ENCODE assay signal across 8 cellular contexts in the genomic region with DNA sequence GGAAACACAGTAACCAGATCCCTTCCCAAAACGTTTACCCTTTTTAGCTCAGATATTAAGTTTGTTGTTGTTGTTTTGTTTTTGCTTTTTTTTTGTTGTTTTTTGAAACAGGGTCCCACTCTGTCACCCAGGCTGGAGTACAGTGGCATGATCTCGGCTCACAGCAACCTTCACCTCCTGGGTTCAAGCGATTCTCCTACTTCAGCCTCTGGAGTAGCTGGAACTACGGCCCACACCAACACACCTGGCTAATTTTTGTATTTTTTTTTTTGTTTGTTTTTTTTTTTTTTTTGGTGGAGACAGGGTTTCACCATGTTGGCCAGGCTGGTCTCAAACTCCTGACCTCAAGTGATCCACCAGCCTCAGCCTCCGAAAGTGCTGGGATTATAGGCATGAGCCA. TPM values are rescaled to one million over a fixed set of nuclear protein-coding genes. Genes with fewer than 3 reads are reported as not detected.
DNase-seq lines count a peak whose midpoint lies in the region; ATAC-seq, FAIRE-seq and TF ChIP-seq lines count a peak whose summit lies in the region.
"Not testable (repeated sequence)": the region's sequence is repeated elsewhere in the genome, so short reads cannot be mapped to it uniquely, and the experiment has no call there.

No MANE protein-coding gene starts in this region.

- not testable (repeated sequence) for H3K36me3 ChIP-seq in MM.1S (replicated peaks; ENCODE audit: insufficient read depth, low read length); SK-N-SH (replicated peaks in 1 of 2; ENCODE audit: control insufficient read depth in 1 of 2, insufficient read depth in 2 of 2, low read length in 1 of 2); K562 (ENCODE audit: control insufficient read depth, insufficient read depth, low read length); cardiac muscle cell; heart right ventricle; right atrium auricular region; mesendoderm (ENCODE audit: control insufficient read depth, insufficient read depth, low read length); thyroid gland

- not testable (repeated sequence) for TF ChIP-seq RAD21 in SK-N-SH (IDR thresholded peaks at IDR 0.05; ENCODE audit: low read length); K562 (CRISPR knock-in tag; conservative IDR thresholded peaks at IDR 0.05 in 1 of 2, IDR thresholded peaks at IDR 0.05 in 1 of 2)

- H3K4ac ChIP-seq in mesendoderm (ENCODE audit: low read depth, low read length): not testable (repeated sequence)

- H3K79me1 ChIP-seq in mesendoderm (ENCODE audit: low read length): not testable (repeated sequence)

- TF ChIP-seq EP300 in SK-N-SH (IDR thresholded peaks at IDR 0.05; ENCODE audit: borderline replicate concordance in 1 of 2, low read depth in 1 of 2, low read length in 1 of 2); K562 (IDR thresholded peaks at IDR 0.05; ENCODE audit: low read length): not testable (repeated sequence)

- not testable (repeated sequence) for H3K79me2 ChIP-seq in MM.1S (ENCODE audit: low read length); SK-N-SH (ENCODE audit: insufficient read depth); K562 (ENCODE audit: control insufficient read depth, insufficient read depth, low read length); mesendoderm (ENCODE audit: control insufficient read depth, insufficient read depth, low read length)

- H3K9ac ChIP-seq in MM.1S (ENCODE audit: low read length); SK-N-SH; mesendoderm (ENCODE audit: low read length): not testable (repeated sequence)
- 0 out of 4 replicates have a peak overlapping the region, but pooled peaks of 1 of the 2 experiments have one; percentile 48 for H3K9ac ChIP-seq in K562 (ENCODE audit: insufficient read depth in 1 of 2, low read depth in 2 of 2, low read length in 2 of 2)

- H3K4me2 ChIP-seq in MM.1S (ENCODE audit: low read depth, low read length) (peak overlapping the region; percentile 50; the same call in 1 of the 2 replicates), SK-N-SH (peak overlapping the region; percentile 2; the same call in 1 of the 2 replicates)
- not testable (repeated sequence) for H3K4me2 ChIP-seq in K562 (ENCODE audit: insufficient read depth, low read length); mesendoderm (ENCODE audit: low read length)

- not testable (repeated sequence) for H3K23ac ChIP-seq in mesendoderm (ENCODE audit: low read length)

- H3K27me3 ChIP-seq in MM.1S (replicated peaks; ENCODE audit: insufficient read depth, low read length); SK-N-SH (ENCODE audit: insufficient read depth); K562 (ENCODE audit: control insufficient read depth in 2 of 2, insufficient read depth in 2 of 2, low read length in 2 of 2); cardiac muscle cell; heart right ventricle; right atrium auricular region; mesendoderm (ENCODE audit: insufficient read depth, low read length, poor library complexity); thyroid gland: not testable (repeated sequence)

- H3K4me1 ChIP-seq in MM.1S (ENCODE audit: low read length) (peaks cover 31% of the 10 kb centered on the region), SK-N-SH (ENCODE audit: control insufficient read depth in 1 of 2, insufficient read depth in 2 of 2, low read depth in 1 of 2, low read length in 1 of 2) (peaks cover 5 to 12% of the 10 kb centered on the region in 2 experiments; a peak in 2 of 4 replicates), K562 (replicated peaks in 1 of 2; ENCODE audit: control insufficient read depth in 2 of 2, insufficient read depth in 2 of 2, low read length in 2 of 2) (peaks cover 5 to 38% of the 10 kb centered on the region in 2 experiments), cardiac muscle cell (ENCODE audit: low read depth) (peaks cover 39% of the 10 kb centered on the region), heart right ventricle (peaks cover 0 to 49% (median 11%) of the 10 kb centered on the region in 9 donors), right atrium auricular region (peaks cover 0 to 41% of the 10 kb centered on the region in 2 donors), thyroid gland (peaks cover 13 to 15% of the 10 kb centered on the region in 2 donors)
- H3K4me1 ChIP-seq in mesendoderm (ENCODE audit: control insufficient read depth, low read depth, low read length): not testable (repeated sequence)

- WGBS in SK-N-SH (ENCODE audit: low lambda C conversion rate): 93% methylated on average over 5 of the region's 5 CpGs
- WGBS in K562 (ENCODE audit: insufficient coverage, low coverage, missing lambda C conversion rate): 63% methylated on average over 5 of the region's 5 CpGs
- WGBS in heart right ventricle, 2 donors: 76 to 78% methylated on average over 5 of the region's 5 CpGs
- WGBS in mesendoderm (ENCODE audit: extremely low coverage, insufficient coverage, low lambda C conversion rate): no CpG with 5 or more reads among the region's 5 CpGs
- 68 to 70% methylated on average over 5 of the region's 5 CpGs for WGBS in thyroid gland, 2 donors

- not testable (repeated sequence) for H2BK5ac ChIP-seq in mesendoderm (ENCODE audit: low read length)

- H3K27ac ChIP-seq in MM.1S (ENCODE audit: low read length) (peak overlapping the region; percentile 48; the same call in 1 of the 2 replicates), K562 (ENCODE audit: extremely low read depth, low read depth, low read length) (peak overlapping the region; percentile 44; the same call in 2 of the 3 replicates), cardiac muscle cell (peak overlapping the region; percentile 92), heart right ventricle (peak overlapping the region in 9 of 10 donors; percentile 21 to 87 (median 65)), right atrium auricular region (peak overlapping the region; percentile 62 to 82), thyroid gland (peak overlapping the region; percentile 85 to 90 (median 90))
- not testable (repeated sequence) for H3K27ac ChIP-seq in SK-N-SH (ENCODE audit: low read depth in 2 of 2, low read length in 1 of 2); mesendoderm (ENCODE audit: low read depth, low read length)

- H4K20me1 ChIP-seq in MM.1S (ENCODE audit: insufficient read depth, low read length); SK-N-SH (ENCODE audit: insufficient read depth); K562 (replicated peaks; ENCODE audit: control insufficient read depth, insufficient read depth, low read length): not testable (repeated sequence)

- DNase-seq in MM.1S; SK-N-SH; K562 (ENCODE audit: extremely low read depth in 1 of 4, low spot score in 3 of 4); cardiac muscle cell (ENCODE audit: low read depth in 1 of 2, low spot score in 1 of 2); heart right ventricle; right atrium auricular region (ENCODE audit: low spot score); mesendoderm; thyroid gland: not testable (repeated sequence)

- peak overlapping the region; percentile 68 for H3K18ac ChIP-seq in mesendoderm (ENCODE audit: low read length)

- POLR2A ChIA-PET in SK-N-SH (lab: Yijun Ruan, JAX); K562 (lab: Yijun Ruan, JAX): not testable (repeated sequence)

- not testable (repeated sequence) for TF ChIP-seq CTCF in MM.1S (IDR thresholded peaks at IDR 0.05; ENCODE audit: low read length); SK-N-SH (IDR thresholded peaks at IDR 0.05); K562 (IDR thresholded peaks at IDR 0.05 in 2 of 3, conservative IDR thresholded peaks at IDR 0.05 in 1 of 3; ENCODE audit: insufficient read depth in 2 of 3, low read depth in 1 of 3, low read length in 3 of 3); cardiac muscle cell (IDR thresholded peaks at IDR 0.05; ENCODE audit: low read depth, low read length); heart right ventricle (IDR thresholded peaks at IDR 0.05); right atrium auricular region (IDR thresholded peaks at IDR 0.05); thyroid gland (IDR thresholded peaks at IDR 0.05)

- H2AFZ ChIP-seq in MM.1S (ENCODE audit: low read length); SK-N-SH (ENCODE audit: low read depth): not testable (repeated sequence)
- peak overlapping the region; percentile 79 for H2AFZ ChIP-seq in K562 (ENCODE audit: low read depth, low read length)

- H3F3A ChIP-seq in MM.1S (ENCODE audit: insufficient read depth, low read length): peaks cover 26% of the 10 kb centered on the region
- not testable (repeated sequence) for H3F3A ChIP-seq in SK-N-SH (replicated peaks; ENCODE audit: insufficient read depth)

- not testable (repeated sequence) for TF ChIP-seq POLR2A in K562 (conservative IDR thresholded peaks at IDR 0.05); thyroid gland (IDR thresholded peaks at IDR 0.05)

- FAIRE-seq in K562 (lab: Jason Lieb, UNC): not testable (repeated sequence)

- H3K9me1 ChIP-seq in K562 (ENCODE audit: control insufficient read depth, insufficient read depth, low read length): not testable (repeated sequence)

- H4K5ac ChIP-seq in mesendoderm (ENCODE audit: low read length): not testable (repeated sequence)

- BruUV-seq in K562 (replicated peaks; lab: Mats Ljungman, UMichigan): not testable (repeated sequence)

- H2AK5ac ChIP-seq in mesendoderm (ENCODE audit: low read length): not testable (repeated sequence)

- CTCF ChIA-PET in SK-N-SH (lab: Yijun Ruan, JAX): interaction anchor here (0.7 to 1.8 kb wide), 5 partner anchors 9 to 137 kb away, joined by 4 to 7 read pairs (median 5); no protein-coding TSS in a partner anchor
- CTCF ChIA-PET in K562 (lab: Yijun Ruan, JAX; ENCODE audit: low intra/inter-chr PET ratio): not testable (repeated sequence)

- not testable (repeated sequence) for ATAC-seq in K562, heart right ventricle

- H4K8ac ChIP-seq in mesendoderm (ENCODE audit: low read depth, low read length): not testable (repeated sequence)

- not testable (repeated sequence) for H3K4me3 ChIP-seq in MM.1S (ENCODE audit: low read length); SK-N-SH (ENCODE audit: low read depth in 2 of 2, low read length in 1 of 2); K562; cardiac muscle cell; heart right ventricle; right atrium auricular region; mesendoderm (ENCODE audit: low read length); thyroid gland (replicated peaks in 1 of 3)

- not testable (repeated sequence) for H3K9me2 ChIP-seq in MM.1S (replicated peaks; ENCODE audit: insufficient read depth, low read length); SK-N-SH

- intact Hi-C loops in K562 (cut with micrococcal nuclease); heart right ventricle (cut with DNase I); thyroid gland (cut with DNase I): not testable (repeated sequence)

- in situ Hi-C loops in K562 (cut with MboI): not testable (repeated sequence)

- H3K9me3 ChIP-seq in MM.1S (replicated peaks; ENCODE audit: insufficient read depth, low read length); SK-N-SH; K562 (replicated peaks; ENCODE audit: control insufficient read depth, insufficient read depth, low read depth, low read length); cardiac muscle cell (ENCODE audit: low read depth); heart right ventricle; right atrium auricular region; thyroid gland: not testable (repeated sequence)

- not testable (repeated sequence) for H2BK120ac ChIP-seq in mesendoderm (ENCODE audit: low read depth, low read length)

- not testable (repeated sequence) for H3K56ac ChIP-seq in mesendoderm (ENCODE audit: low read length)

- not testable (repeated sequence) for H2BK15ac ChIP-seq in mesendoderm (replicated peaks; ENCODE audit: low read depth)

RNA-seq across cellular contexts. Expression of a gene that starts 23.6 kb away (rescaled TPM):
- 36.2 and 40.5 TPM in 2 replicates for polyA plus RNA-seq in SK-N-SH (2012; rRNA removed)
- 35.0 and 37.8 TPM in 2 replicates for polyA plus RNA-seq in SK-N-SH (2012; cell fraction: cytosol; rRNA removed)
- 54.9 and 60.3 TPM in 2 replicates for polyA plus RNA-seq in SK-N-SH (2012; cell fraction: nucleus; rRNA removed)
- 11.5 and 23.4 TPM in 2 replicates for total RNA-seq in K562 (2011; cell fraction: chromatin; rRNA removed; ENCODE audit: low replicate concordance)
- 18.2 and 20.8 TPM in 2 replicates for total RNA-seq in K562 (2011; cell fraction: nucleolus; rRNA removed)
- total RNA-seq in K562 (2011; cell fraction: nucleoplasm; rRNA removed): 18.3 and 19.0 TPM in 2 replicates
- 18.2 and 24.5 TPM in 2 replicates for total RNA-seq in K562 (2014; rRNA removed)
- 17.7 and 19.5 TPM in 2 replicates for total RNA-seq in K562 (2014; rRNA removed; fragmentation: Illumina TruSeq; extraction: Trizol)
- 16.9 and 19.6 TPM in 2 replicates for total RNA-seq in K562 (2015; rRNA removed; fragmentation: Illumina TruSeq; extraction: Trizol)
- 28.4 and 30.3 TPM in 2 replicates for total RNA-seq in K562 (2021)
- 28.6 and 29.8 TPM in 2 replicates for polyA plus RNA-seq in K562 (2011; rRNA removed)
- 23.4 and 25.3 TPM in 2 replicates for polyA plus RNA-seq in K562 (2011; cell fraction: cytosol; rRNA removed)
- 33.8 and 41.2 TPM in 2 replicates for polyA plus RNA-seq in K562 (2011; cell fraction: nucleus; rRNA removed)
- 29.1 and 29.6 TPM in 2 replicates for polyA plus RNA-seq in K562 (2012)
- polyA plus RNA-seq in K562 (2014; fragmentation: Illumina TruSeq; extraction: Trizol): 17.5 and 19.7 TPM in 2 replicates
- 10 to 100 TPM in 1 of 2 experiments, 1 to 10 TPM in 1; 8.3 to 13.6 TPM for polyA plus RNA-seq in K562 (2014; fragmentation: Nextera tagmentation; extraction: Ambion mirVana)
- polyA plus RNA-seq in K562 (2014; rRNA removed): 25.5 and 27.4 TPM in 2 replicates
- polyA minus RNA-seq in K562 (2011; rRNA and poly(A)+ RNA removed): 12.5 and 13.2 TPM in 2 replicates
- polyA minus RNA-seq in K562 (2011; cell fraction: cytosol; rRNA and poly(A)+ RNA removed): 12.5 and 14.7 TPM in 2 replicates
- polyA minus RNA-seq in K562 (2011; cell fraction: nucleus; rRNA and poly(A)+ RNA removed): 10.0 and 15.6 TPM in 2 replicates
- 162 and 273 TPM in 2 replicates for total RNA-seq in cardiac muscle cell
- polyA plus RNA-seq in cardiac muscle cell: 456 and 790 TPM in 2 replicates
- total RNA-seq in heart right ventricle: 1,000 to 10,000 TPM; 1,282 to 2,916 (median 1,803) TPM
- 1,000 to 10,000 TPM in 1 of 2 donors, 100 to 1,000 TPM in 1; 511 to 1,045 TPM for polyA plus RNA-seq in heart right ventricle
- total RNA-seq in right atrium auricular region: 1,000 to 10,000 TPM in 1 of 2 donors, 100 to 1,000 TPM in 1; 918 to 1,103 TPM
- 13.9 TPM for polyA plus RNA-seq in mesendoderm (2013, experiment 1 of 2)
- 14.2 TPM for polyA plus RNA-seq in mesendoderm (2013, experiment 2 of 2)
- total RNA-seq in thyroid gland: 10 to 100 TPM; 26.7 to 56.7 (median 41.8) TPM
